ENCODE assay signal across 23 cellular contexts in the genomic region with DNA sequence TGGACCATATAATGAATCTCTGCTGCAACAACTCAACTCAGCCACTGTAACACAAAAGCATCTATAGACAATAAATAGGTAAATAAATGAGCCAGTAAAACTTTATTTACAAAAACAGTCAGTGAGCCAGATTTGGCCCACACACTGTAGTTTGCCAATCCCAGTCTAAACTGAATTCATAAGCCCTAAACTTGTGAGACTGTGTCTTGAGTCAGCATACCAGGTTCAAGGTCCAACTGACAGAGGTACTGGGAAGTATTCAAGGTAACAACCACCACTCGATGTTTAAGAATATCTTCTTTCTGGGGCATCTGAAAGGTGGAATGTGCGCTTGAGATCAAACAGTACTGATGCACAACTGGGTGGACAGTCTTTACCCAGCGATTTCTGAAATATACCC.
"Had no signal": no experiment of that assay in that cellular context is flagged by ENCODE, and none has a peak within 500 bp of the region (broad histone marks: within the 10 kb centered on the region; RNA-seq: fewer than 3 reads in every experiment).

No MANE protein-coding gene starts in this region.

- ATAC-seq: activated CD8-positive, alpha-beta memory T cell treated with anti-CD3 and anti-CD28 coated beads, Interleukin-2, amount 10 ng/mL, durations not matched to agents 7 days and 5 days; activated T-helper 17 cell treated with anti-CD3 and anti-CD28 coated beads, Interleukin-2, amount 50 U/mL, for 72 hours; body of pancreas; foreskin keratinocyte; naive thymus-derived CD4-positive, alpha-beta T cell; stimulated activated naive CD8-positive, alpha-beta T cell treated with anti-CD3 and anti-CD28 coated beads, Interleukin-15, Interleukin-2, amounts not matched to agents 100 U/mL and 50 U/mL, for 24 hours; T-cell; WTC11 had no signal

- DNase-seq: activated CD4-positive, alpha-beta memory T cell treated with anti-CD3 and anti-CD28 coated beads, Interleukin-2, amount 10 ng/mL, durations not matched to agents 7 days and 5 days; activated CD4-positive, alpha-beta T cell treated with anti-CD3 and anti-CD28 coated beads for 4 hours; activated CD8-positive, alpha-beta memory T cell treated with anti-CD3 and anti-CD28 coated beads, Interleukin-2, amount 10 ng/mL, durations not matched to agents 7 days and 5 days; activated naive CD4-positive, alpha-beta T cell; activated naive CD8-positive, alpha-beta T cell treated with anti-CD3 and anti-CD28 coated beads for 36 hours; amygdala; body of pancreas; caudate nucleus; endodermal cell; foreskin keratinocyte; hippocampal formation; kidney; left ventricle myocardium inferior; naive thymus-derived CD4-positive, alpha-beta T cell; posterior cingulate gyrus; stimulated activated naive CD8-positive, alpha-beta T cell treated with anti-CD3 and anti-CD28 coated beads, Interleukin-15, Interleukin-2, amounts not matched to agents 100 U/mL and 50 U/mL, for 24 hours; substantia nigra; T-cell; tibial artery had no signal

- H3K27ac ChIP-seq: body of pancreas, foreskin keratinocyte, left ventricle myocardium inferior, neutrophil, tibial artery had no signal

- H3K4me3 ChIP-seq: body of pancreas, left ventricle myocardium inferior, tibial artery had no signal

- H3K27me3 ChIP-seq: body of pancreas, foreskin keratinocyte, neutrophil, tibial artery had no signal

- FAIRE-seq: colon, kidney had no signal

- H3K4me1 ChIP-seq: body of pancreas, left ventricle myocardium inferior, tibial artery had no signal

- H3K9me3 ChIP-seq: body of pancreas, left ventricle myocardium inferior, neutrophil, tibial artery had no signal
